In genomic region chr1:10101929-10102328, GRCh38 we compare ENCODE assay signal across 1 cellular context.
TF ChIP-seq lines count a peak whose summit lies in the region.

No MANE protein-coding gene starts in this region.

TF ChIP-seq in IMR-90, 13 proteins besides CTCF, POLR2A, EP300 and RAD21 (continued from another document):
- no peak for TF ChIP-seq USF2 (IDR thresholded peaks at IDR 0.05; ENCODE audit: low read depth, low read length)
- TF ChIP-seq ELK1 (IDR thresholded peaks at IDR 0.05; ENCODE audit: borderline replicate concordance, low read depth, low read length): no peak
- TF ChIP-seq BHLHE40 (IDR thresholded peaks at IDR 0.05; ENCODE audit: low read depth, low read length): no peak
